ENCODE assay signal across 1 cellular context in genomic region chr18:52652451-52652850, GRCh38.
TF ChIP-seq lines count a peak whose summit lies in the region.

No MANE protein-coding gene starts in this region.

TF ChIP-seq in GM23338, 12 proteins besides CTCF, POLR2A, EP300 and RAD21 (continued from another document):
- TF ChIP-seq ZNF462 (CRISPR knock-in tag; IDR thresholded peaks at IDR 0.05) = no peak
- no peak for TF ChIP-seq REST (IDR thresholded peaks at IDR 0.05; ENCODE audit: unreplicated experiment)
- no peak for TF ChIP-seq ZNF114 (CRISPR knock-in tag; IDR thresholded peaks at IDR 0.05)
- no peak for TF ChIP-seq EZH2 (IDR thresholded peaks at IDR 0.05; ENCODE audit: low read depth, unreplicated experiment)
- no peak for TF ChIP-seq POLR2AphosphoS5 (IDR thresholded peaks at IDR 0.05; ENCODE audit: low read depth)
- no peak for TF ChIP-seq NANOG (IDR thresholded peaks at IDR 0.05; ENCODE audit: borderline replicate concordance)
- TF ChIP-seq ETS1 (IDR thresholded peaks at IDR 0.05) = no peak
- no peak for TF ChIP-seq JUNB (IDR thresholded peaks at IDR 0.05; ENCODE audit: unreplicated experiment)
- no peak for TF ChIP-seq CREB1 (CRISPR knock-in tag; IDR thresholded peaks at IDR 0.05; ENCODE audit: low read depth)
